ENCODE assay signal across 1 cellular context in the genomic region with DNA sequence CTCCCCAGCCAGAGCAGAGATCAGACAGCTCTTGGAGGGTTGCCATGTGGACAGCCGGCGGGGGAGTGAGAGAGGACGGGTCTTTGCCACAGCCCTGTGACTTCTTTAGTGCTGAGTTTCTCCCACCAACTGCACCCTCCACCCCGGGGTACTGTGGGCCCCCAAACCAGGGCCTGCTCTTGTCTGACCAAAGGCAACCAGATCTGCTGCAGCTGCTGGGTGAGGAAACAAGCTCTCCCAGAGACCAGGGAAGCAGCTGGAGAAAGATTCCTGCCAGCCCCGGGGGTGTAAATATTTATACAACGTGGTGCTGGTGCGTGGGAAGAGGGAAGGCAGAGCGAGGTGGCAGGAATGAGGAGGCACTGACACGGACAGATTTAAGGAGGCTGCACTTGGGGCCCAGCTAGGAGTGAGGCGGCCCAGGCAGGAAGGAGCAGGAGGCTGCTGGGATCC.
TF ChIP-seq lines count a peak whose summit lies in the region.

No MANE protein-coding gene starts in this region.

TF ChIP-seq in H1, 55 proteins besides CTCF, POLR2A, EP300 and RAD21 (continued from another document):
- TF ChIP-seq TAF7 (optimal IDR thresholded peaks at IDR 0.05; ENCODE audit: borderline replicate concordance, low read depth, low read length) (no peak), SP4 (IDR thresholded peaks at IDR 0.05; ENCODE audit: low read length) (no peak), CREB1 (IDR thresholded peaks at IDR 0.05) (no peak), TBP (IDR thresholded peaks at IDR 0.05; ENCODE audit: low read depth, low read length) (no peak), RFX5 (IDR thresholded peaks at IDR 0.05; ENCODE audit: borderline replicate concordance, low read depth, low read length) (no peak), TCF12 (IDR thresholded peaks at IDR 0.05; ENCODE audit: low read depth, low read length) (no peak), BACH1 (IDR thresholded peaks at IDR 0.05; ENCODE audit: low read length) (no peak), RBBP5 (IDR thresholded peaks at IDR 0.05; ENCODE audit: borderline replicate concordance, low read depth, low read length) (no peak), KDM1A (IDR thresholded peaks at IDR 0.05; ENCODE audit: borderline replicate concordance, low read length) (no peak), CHD1 (IDR thresholded peaks at IDR 0.05; ENCODE audit: low read depth, low read length) (no peak), SIRT6 (IDR thresholded peaks at IDR 0.05; ENCODE audit: low read length) (no peak), FOSL1 (IDR thresholded peaks at IDR 0.05; ENCODE audit: insufficient read depth, low read depth, low read length) (no peak), EZH2 (IDR thresholded peaks at IDR 0.05; ENCODE audit: low read depth, low read length, severe bottlenecking) (no peak)
- TF ChIP-seq, protein P1, sequence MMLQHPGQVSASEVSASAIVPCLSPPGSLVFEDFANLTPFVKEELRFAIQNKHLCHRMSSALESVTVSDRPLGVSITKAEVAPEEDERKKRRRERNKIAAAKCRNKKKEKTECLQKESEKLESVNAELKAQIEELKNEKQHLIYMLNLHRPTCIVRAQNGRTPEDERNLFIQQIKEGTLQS (IDR thresholded peaks at IDR 0.05; ENCODE audit: insufficient read depth, low read depth, low read length) = no peak
